In genomic region chr20:16607364-16608264, GRCh38 we compare ENCODE assay signal across 18 cellular contexts. TPM values are rescaled to one million over a fixed set of nuclear protein-coding genes. Genes with fewer than 3 reads are reported as not detected.
DNase-seq lines count a peak whose midpoint lies in the region; ATAC-seq, FAIRE-seq and TF ChIP-seq lines count a peak whose summit lies in the region.
"Had no signal": no experiment of that assay in that cellular context is flagged by ENCODE, and none has a peak within 500 bp of the region (broad histone marks: within the 10 kb centered on the region; RNA-seq: fewer than 3 reads in every experiment).

No MANE protein-coding gene starts in this region.

- no peak for TF ChIP-seq RAD21 in liver (IDR thresholded peaks at IDR 0.05)

- H3K27me3 ChIP-seq in duodenal mucosa (ENCODE audit: control insufficient read depth in 1 of 2, insufficient read depth in 2 of 2, low read length in 2 of 2) (no peaks in the 10 kb centered on the region), liver (ENCODE audit: control insufficient read depth in 4 of 4, insufficient read depth in 4 of 4, low read length in 3 of 4) (no peaks in the 10 kb centered on the region), small intestine (ENCODE audit: control insufficient read depth in 2 of 2, insufficient read depth in 2 of 2, low read length in 2 of 2) (no peaks in the 10 kb centered on the region)
- H3K27me3 ChIP-seq: dorsolateral prefrontal cortex, SJCRH30 had no signal

- FAIRE-seq in small intestine (lab: Jason Lieb, UNC): no peak
- FAIRE-seq: K562 had no signal

- 21% methylated on average over 12 of the region's 12 CpGs for WGBS in liver
- WGBS in small intestine, 3 donors: 14 to 55% (median 34%) methylated on average over 12 of the region's 12 CpGs

- H3K4me3 ChIP-seq in duodenal mucosa (ENCODE audit: low read depth in 1 of 2, low read length in 2 of 2): peak overlapping the region; percentile 0 to 11
- peak overlapping the region in 2 of 3 donors; percentile 20 to 35 for H3K4me3 ChIP-seq in liver (ENCODE audit: low read depth in 1 of 3, low read length in 3 of 3)
- no peak overlapping the region for H3K4me3 ChIP-seq in small intestine (ENCODE audit: low read depth in 1 of 2, low read length in 2 of 2)
- H3K4me3 ChIP-seq: dorsolateral prefrontal cortex, K562, SJCRH30 had no signal

- H3K9ac ChIP-seq in duodenal mucosa (ENCODE audit: low read depth in 1 of 2, low read length in 2 of 2): no peak overlapping the region
- H3K9ac ChIP-seq in liver (ENCODE audit: low read depth in 1 of 2, low read length in 2 of 2): peak overlapping the region in 1 of 2 donors; percentile 11

- TF ChIP-seq CTCF in liver (IDR thresholded peaks at IDR 0.05; ENCODE audit: low read depth, low read length, missing input control): no peak

- ATAC-seq in HG02885 (IDR thresholded peaks at IDR 0.05; ENCODE audit: poor library complexity, unreplicated experiment) (no peak), HG03025 (IDR thresholded peaks at IDR 0.05; ENCODE audit: low FRiP score, unreplicated experiment) (no peak)
- ATAC-seq: activated naive CD8-positive, alpha-beta T cell treated with anti-CD3 and anti-CD28 coated beads, Interleukin-2, amount 50 U/mL, for 24 hours; esophagus mucosa; K562 had no signal

- no peak overlapping the region for H3K27ac ChIP-seq in duodenal mucosa (ENCODE audit: low read depth, low read length)
- H3K27ac ChIP-seq in liver (ENCODE audit: low read depth in 1 of 2, low read length in 2 of 2): peak overlapping the region; percentile 39 to 79
- H3K27ac ChIP-seq in small intestine (ENCODE audit: low read depth in 1 of 2, low read length in 1 of 2): peak overlapping the region; percentile 50
- H3K27ac ChIP-seq: dorsolateral prefrontal cortex, SJCRH30 had no signal

- no peaks in the 10 kb centered on the region for H3K9me3 ChIP-seq in duodenal mucosa (ENCODE audit: control insufficient read depth in 1 of 2, low read length in 2 of 2)
- no peaks in the 10 kb centered on the region for H3K9me3 ChIP-seq in liver (ENCODE audit: control insufficient read depth in 4 of 4, low read length in 3 of 4)
- no peaks in the 10 kb centered on the region for H3K9me3 ChIP-seq in small intestine (ENCODE audit: control insufficient read depth, low read depth)
- H3K9me3 ChIP-seq: SJCRH30 had no signal

- peaks cover 10 to 16% of the 10 kb centered on the region in 2 donors for H3K4me1 ChIP-seq in duodenal mucosa (ENCODE audit: control insufficient read depth in 1 of 2, insufficient read depth in 2 of 2, low read length in 2 of 2)
- H3K4me1 ChIP-seq in liver (ENCODE audit: control insufficient read depth in 4 of 4, insufficient read depth in 4 of 4, low read length in 3 of 4): peaks cover 2 to 23% (median 20%) of the 10 kb centered on the region in 4 donors
- peaks cover 0 to 10% of the 10 kb centered on the region in 2 donors for H3K4me1 ChIP-seq in small intestine (ENCODE audit: control insufficient read depth in 2 of 2, insufficient read depth in 1 of 2, low read depth in 1 of 2, low read length in 1 of 2)
- H3K4me1 ChIP-seq: SJCRH30 had no signal

- H3K36me3 ChIP-seq in duodenal mucosa (ENCODE audit: control insufficient read depth in 1 of 2, insufficient read depth in 2 of 2, low read length in 2 of 2): no peaks in the 10 kb centered on the region
- H3K36me3 ChIP-seq in liver (ENCODE audit: control insufficient read depth in 4 of 4, insufficient read depth in 3 of 4, low read depth in 1 of 4, low read length in 3 of 4): no peaks in the 10 kb centered on the region
- H3K36me3 ChIP-seq in small intestine (ENCODE audit: control insufficient read depth in 2 of 2, insufficient read depth in 2 of 2, low read length in 2 of 2): no peaks in the 10 kb centered on the region
- H3K36me3 ChIP-seq: SJCRH30 had no signal

- DNase-seq in HuH-7.5 (ENCODE audit: low spot score): peak; percentile 40
- DNase-seq in small intestine: peak; percentile 86
- DNase-seq in central memory CD4-positive, alpha-beta T cell: no peak
- DNase-seq: activated naive CD8-positive, alpha-beta T cell treated with anti-CD3 and anti-CD28 coated beads, Interleukin-2, amount 50 U/mL, for 24 hours; EL; H7; NCI-H1092; NCI-H2107; NCI-H69; SJCRH30; stimulated activated naive CD4-positive, alpha-beta T cell treated with Interleukin-2 at 50 U/mL for 16 hours had no signal

TF ChIP-seq in liver, 16 proteins besides CTCF, POLR2A, EP300 and RAD21:
- TF ChIP-seq TAF1 (conservative IDR thresholded peaks at IDR 0.05) (no peak), NR2F2 (IDR thresholded peaks at IDR 0.05) (peak; percentile 68), RXRA (IDR thresholded peaks at IDR 0.05) (peak; percentile 92 to 95), FOXA1 (IDR thresholded peaks at IDR 0.05) (no peak), HNF4A (conservative IDR thresholded peaks at IDR 0.05) (peak; percentile 92 to 98), SP1 (IDR thresholded peaks at IDR 0.05) (peak; percentile 92), JUND (IDR thresholded peaks at IDR 0.05) (peak in 1 of 2 donors; percentile 54), EGR1 (IDR thresholded peaks at IDR 0.05; ENCODE audit: low read depth in 2 of 2) (no peak), HNF4G (IDR thresholded peaks at IDR 0.05) (peak; percentile 81), YY1 (IDR thresholded peaks at IDR 0.05) (peak; percentile 58)
- TF ChIP-seq, protein P1, sequence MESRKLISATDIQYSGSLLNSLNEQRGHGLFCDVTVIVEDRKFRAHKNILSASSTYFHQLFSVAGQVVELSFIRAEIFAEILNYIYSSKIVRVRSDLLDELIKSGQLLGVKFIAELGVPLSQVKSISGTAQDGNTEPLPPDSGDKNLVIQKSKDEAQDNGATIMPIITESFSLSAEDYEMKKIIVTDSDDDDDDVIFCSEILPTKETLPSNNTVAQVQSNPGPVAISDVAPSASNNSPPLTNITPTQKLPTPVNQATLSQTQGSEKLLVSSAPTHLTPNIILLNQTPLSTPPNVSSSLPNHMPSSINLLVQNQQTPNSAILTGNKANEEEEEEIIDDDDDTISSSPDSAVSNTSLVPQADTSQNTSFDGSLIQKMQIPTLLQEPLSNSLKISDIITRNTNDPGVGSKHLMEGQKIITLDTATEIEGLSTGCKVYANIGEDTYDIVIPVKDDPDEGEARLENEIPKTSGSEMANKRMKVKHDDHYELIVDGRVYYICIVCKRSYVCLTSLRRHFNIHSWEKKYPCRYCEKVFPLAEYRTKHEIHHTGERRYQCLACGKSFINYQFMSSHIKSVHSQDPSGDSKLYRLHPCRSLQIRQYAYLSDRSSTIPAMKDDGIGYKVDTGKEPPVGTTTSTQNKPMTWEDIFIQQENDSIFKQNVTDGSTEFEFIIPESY (IDR thresholded peaks at IDR 0.05): peak; percentile 26

RNA-seq across cellular contexts. Expression of gene KIF16B, which starts 34.4 kb away (rescaled TPM):
- total RNA-seq in liver: 10 to 100 TPM in 1 of 2 donors, 1 to 10 TPM in 1; 7.8 to 19.7 TPM
- 1 to 10 TPM; 5.1 to 9.0 TPM for polyA plus RNA-seq in liver
- 10 to 100 TPM; 12.4 to 46.7 (median 27.6) TPM for polyA plus RNA-seq in small intestine

Comparison
In these comparisons a context has a peak if more than half of its experiments do, and no peak if none do; other contexts are left out.
1. H3K4me3 ChIP-seq: peak in duodenal mucosa (2 of 2) and liver (2 of 3); none in small intestine (0 of 2).